9 cellular contexts compared by ENCODE assay signal in the genomic region with DNA sequence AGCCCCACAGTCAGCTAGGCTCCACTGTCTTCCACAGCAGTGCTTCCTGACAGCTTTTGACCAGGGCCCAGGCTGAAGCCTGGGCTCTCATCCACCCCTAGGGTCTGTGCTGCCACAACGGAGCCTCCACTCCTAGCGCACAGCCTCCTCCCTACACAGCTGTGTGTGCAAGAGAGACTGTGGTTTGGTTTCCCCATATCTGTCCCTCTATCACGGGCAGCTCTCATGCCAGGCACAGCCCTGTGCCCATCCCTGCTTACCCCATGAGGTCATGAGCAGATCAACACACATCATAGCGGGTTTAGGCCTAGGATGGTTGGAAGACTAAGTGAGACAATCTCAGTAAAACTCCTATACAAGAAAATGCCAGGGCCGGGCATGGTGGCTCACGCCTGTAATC.
"Had no signal": no experiment of that assay in that cellular context is flagged by ENCODE, and none has a peak within 500 bp of the region (broad histone marks: within the 10 kb centered on the region; RNA-seq: fewer than 3 reads in every experiment).

No MANE protein-coding gene starts in this region.

- H3K9ac ChIP-seq: GM23248 had no signal

- H3K4me3 ChIP-seq: GM23248, GM23338, HAP-1 had no signal

- H2AFZ ChIP-seq: GM23248, GM23338 had no signal

- H3K9me3 ChIP-seq: HAP-1 had no signal

- H3K27ac ChIP-seq: GM23248 had no signal

- H3K4me1 ChIP-seq: HAP-1 had no signal

- ATAC-seq: GM23338, HCT116 had no signal

- H3K4me2 ChIP-seq: GM23338 had no signal

- H3K36me3 ChIP-seq: HAP-1 had no signal

- DNase-seq: GM23248, GOT3, H7, H9, HCEC 1CT, HFFc6 had no signal
